ENCODE assay signal across 17 cellular contexts in genomic region chr4:163611172-163611571, GRCh38.
DNase-seq lines count a peak whose midpoint lies in the region; ATAC-seq and TF ChIP-seq lines count a peak whose summit lies in the region.
"Had no signal": no experiment of that assay in that cellular context is flagged by ENCODE, and none has a peak within 500 bp of the region (broad histone marks: within the 10 kb centered on the region; RNA-seq: fewer than 3 reads in every experiment).

No MANE protein-coding gene starts in this region.

- H3K4me3 ChIP-seq in mononuclear cell (ENCODE audit: low read length) = peak overlapping the region; percentile 65
- peak overlapping the region in 3 of 4 donors; percentile 9 to 37 (median 10) for H3K4me3 ChIP-seq in upper lobe of left lung
- no peak overlapping the region for H3K4me3 ChIP-seq in mesendoderm (ENCODE audit: low read length)
- H3K4me3 ChIP-seq: smooth muscle cell had no signal

- H3K56ac ChIP-seq in mesendoderm (ENCODE audit: low read length) = no peak overlapping the region

- H3K27me3 ChIP-seq in mononuclear cell (ENCODE audit: insufficient read depth, low read length) (no peaks in the 10 kb centered on the region), upper lobe of left lung (no peaks in the 10 kb centered on the region), mesendoderm (ENCODE audit: insufficient read depth, low read length, poor library complexity) (no peaks in the 10 kb centered on the region)

- WGBS in upper lobe of left lung, 2 donors = 55 to 65% methylated on average over 3 of the region's 3 CpGs
- no CpG with 5 or more reads among the region's 3 CpGs for WGBS in mesendoderm (ENCODE audit: extremely low coverage, insufficient coverage, low lambda C conversion rate)

- TF ChIP-seq CTCF in upper lobe of left lung (IDR thresholded peaks at IDR 0.05) = no peak
- TF ChIP-seq CTCF in MCF 10A (IDR thresholded peaks at IDR 0.05; ENCODE audit: unreplicated experiment) = no peak

- H4K5ac ChIP-seq in mesendoderm (ENCODE audit: low read length) = no peak overlapping the region

- H2BK15ac ChIP-seq in mesendoderm (replicated peaks; ENCODE audit: low read depth) = no peak overlapping the region

- intact Hi-C loops in left ventricle myocardium superior (cut with micrococcal nuclease) (no loop called here), Right ventricle myocardium inferior (cut with DNase I) (no loop called here), MCF 10A (cut with micrococcal nuclease) (no loop called here)
- intact Hi-C loops in activated CD4-positive, alpha-beta memory T cell treated with anti-CD3 and anti-CD28 coated beads for 36 hours (cut with micrococcal nuclease) = no loop called here

- no peaks in the 10 kb centered on the region for H3K79me2 ChIP-seq in mesendoderm (ENCODE audit: control insufficient read depth, insufficient read depth, low read length)

- H2BK120ac ChIP-seq in mesendoderm (ENCODE audit: low read depth, low read length) = no peak overlapping the region

- H3K4ac ChIP-seq in mesendoderm (ENCODE audit: low read depth, low read length) = no peak overlapping the region

- peak; percentile 42 for ATAC-seq in left ventricle myocardium superior
- no peak for ATAC-seq in Right ventricle myocardium inferior
- peak in 1 of 2 donors; percentile 47 for ATAC-seq in upper lobe of left lung (ENCODE audit: low FRiP score in 2 of 2)

- TF ChIP-seq POLR2A in upper lobe of left lung (IDR thresholded peaks at IDR 0.05) = peak in 1 of 4 donors; percentile 44

- no peaks in the 10 kb centered on the region for H3K36me3 Mint-ChIP-seq in MCF 10A (ENCODE audit: insufficient read depth, unreplicated experiment)
- H3K36me3 Mint-ChIP-seq in activated CD4-positive, alpha-beta memory T cell treated with anti-CD3 and anti-CD28 coated beads for 36 hours = no peaks in the 10 kb centered on the region
- H3K36me3 Mint-ChIP-seq: stimulated activated effector memory CD8-positive, alpha-beta T cell treated with anti-CD3 and anti-CD28 coated beads, Interleukin-12 subunit alpha, Interleukin-12 subunit beta, amount 100 ng/mL, for 72 hours had no signal

- POLR2A ChIA-PET in MCF 10A (lab: Yijun Ruan, JAX) = no interaction called here
- POLR2A ChIA-PET in activated CD4-positive, alpha-beta memory T cell treated with anti-CD3 and anti-CD28 coated beads for 36 hours (lab: Charles Lee) = no interaction called here

- H3K9ac ChIP-seq in mesendoderm (ENCODE audit: low read length) = no peak overlapping the region

- CTCF ChIA-PET in MCF 10A (lab: Yijun Ruan, JAX) = interaction anchor here (0.7 to 1.5 kb wide), 2 partner anchors 56 to 1116 kb away, joined by 3 to 4 read pairs; no protein-coding TSS in a partner anchor
- CTCF ChIA-PET in activated CD4-positive, alpha-beta memory T cell treated with anti-CD3 and anti-CD28 coated beads for 36 hours (lab: Charles Lee) = no interaction called here

- H3K4me1 Mint-ChIP-seq in MCF 10A (ENCODE audit: insufficient read depth, unreplicated experiment) = no peaks in the 10 kb centered on the region
- peaks cover 11% of the 10 kb centered on the region for H3K4me1 Mint-ChIP-seq in activated CD4-positive, alpha-beta memory T cell treated with anti-CD3 and anti-CD28 coated beads for 36 hours (ENCODE audit: low read depth)
- H3K4me1 Mint-ChIP-seq: stimulated activated effector memory CD8-positive, alpha-beta T cell treated with anti-CD3 and anti-CD28 coated beads, Interleukin-12 subunit alpha, Interleukin-12 subunit beta, amount 100 ng/mL, for 72 hours had no signal

- no peaks in the 10 kb centered on the region for H3K36me3 ChIP-seq in upper lobe of left lung
- no peaks in the 10 kb centered on the region for H3K36me3 ChIP-seq in mesendoderm (ENCODE audit: control insufficient read depth, insufficient read depth, low read length)
- H3K36me3 ChIP-seq: WERI-Rb-1 had no signal

- no peak overlapping the region for H3K4me2 ChIP-seq in mesendoderm (ENCODE audit: low read length)
- H3K4me2 ChIP-seq: smooth muscle cell had no signal

- H3K23ac ChIP-seq in mesendoderm (ENCODE audit: low read length) = no peak overlapping the region

- H3K27ac ChIP-seq in upper lobe of left lung (peak overlapping the region in 3 of 4 donors; percentile 54 to 65 (median 61)), mesendoderm (ENCODE audit: low read depth, low read length) (no peak overlapping the region)
- H3K27ac ChIP-seq: WERI-Rb-1 had no signal

- H3K27ac Mint-ChIP-seq in MCF 10A (ENCODE audit: low read depth, unreplicated experiment) = no peak overlapping the region
- H3K27ac Mint-ChIP-seq in activated CD4-positive, alpha-beta memory T cell treated with anti-CD3 and anti-CD28 coated beads for 36 hours = no peak overlapping the region
- H3K27ac Mint-ChIP-seq: activated T-helper 1 cell treated with anti-CD3 and anti-CD28 coated beads, Interleukin-12 subunit alpha, Interleukin-12 subunit beta, Interleukin-2, Interleukin-4 antibody, amounts not matched to agents 30 ng/mL and 10 ng/mL and 1 ng/mL, durations not matched to agents 14 hours and 24 hours and 36 hours; stimulated activated effector memory CD8-positive, alpha-beta T cell treated with anti-CD3 and anti-CD28 coated beads, Interleukin-12 subunit alpha, Interleukin-12 subunit beta, amount 100 ng/mL, for 72 hours had no signal

- DNase-seq in left ventricle myocardium superior (no peak), Right ventricle myocardium inferior (ENCODE audit: missing footprints) (no peak), OCI-M1 (lab: John Stamatoyannopoulos, UW) (peak; percentile 26), upper lobe of left lung (no peak), MCF 10A (ENCODE audit: unreplicated experiment) (no peak), mesendoderm (no peak)
- DNase-seq in activated CD4-positive, alpha-beta memory T cell treated with anti-CD3 and anti-CD28 coated beads for 36 hours = no peak
- DNase-seq: central memory CD4-positive, alpha-beta T cell; GOT3; hippocampal formation; kidney glomerular epithelial cell; NCI-H1694 treated with DMSO at 0.1 percent for 48 hours; WERI-Rb-1 had no signal

- no TSS peak for BruUV-seq in MCF 10A (replicated peaks; lab: Mats Ljungman, UMichigan)

- H3K4me1 ChIP-seq in mononuclear cell (ENCODE audit: insufficient read depth, low read length) = peaks cover 46% of the 10 kb centered on the region
- H3K4me1 ChIP-seq in upper lobe of left lung = no peaks in the 10 kb centered on the region
- no peaks in the 10 kb centered on the region for H3K4me1 ChIP-seq in mesendoderm (ENCODE audit: control insufficient read depth, low read depth, low read length)

- no peaks in the 10 kb centered on the region for H3K79me1 ChIP-seq in mesendoderm (ENCODE audit: low read length)

- H3K9me3 ChIP-seq in mononuclear cell (ENCODE audit: low read depth, low read length) (no peaks in the 10 kb centered on the region), upper lobe of left lung (no peaks in the 10 kb centered on the region)

- H4K8ac ChIP-seq in mesendoderm (ENCODE audit: low read depth, low read length) = no peak overlapping the region

- no peak overlapping the region for H3K4me3 Mint-ChIP-seq in MCF 10A (ENCODE audit: unreplicated experiment)
- no peak overlapping the region for H3K4me3 Mint-ChIP-seq in activated CD4-positive, alpha-beta memory T cell treated with anti-CD3 and anti-CD28 coated beads for 36 hours
- H3K4me3 Mint-ChIP-seq: activated T-helper 1 cell treated with anti-CD3 and anti-CD28 coated beads, Interleukin-12 subunit alpha, Interleukin-12 subunit beta, Interleukin-2, Interleukin-4 antibody, amounts not matched to agents 30 ng/mL and 10 ng/mL and 1 ng/mL, durations not matched to agents 14 hours and 24 hours and 36 hours; stimulated activated effector memory CD8-positive, alpha-beta T cell treated with anti-CD3 and anti-CD28 coated beads, Interleukin-12 subunit alpha, Interleukin-12 subunit beta, amount 100 ng/mL, for 72 hours had no signal

- H2AK5ac ChIP-seq in mesendoderm (ENCODE audit: low read length) = no peak overlapping the region

- H3K9me3 Mint-ChIP-seq in MCF 10A (ENCODE audit: unreplicated experiment) = no peaks in the 10 kb centered on the region
- no peaks in the 10 kb centered on the region for H3K9me3 Mint-ChIP-seq in activated CD4-positive, alpha-beta memory T cell treated with anti-CD3 and anti-CD28 coated beads for 36 hours
- H3K9me3 Mint-ChIP-seq: activated T-helper 1 cell treated with anti-CD3 and anti-CD28 coated beads, Interleukin-12 subunit alpha, Interleukin-12 subunit beta, Interleukin-2, Interleukin-4 antibody, amounts not matched to agents 30 ng/mL and 10 ng/mL and 1 ng/mL, durations not matched to agents 14 hours and 24 hours and 36 hours; stimulated activated effector memory CD8-positive, alpha-beta T cell treated with anti-CD3 and anti-CD28 coated beads, Interleukin-12 subunit alpha, Interleukin-12 subunit beta, amount 100 ng/mL, for 72 hours had no signal

- no peaks in the 10 kb centered on the region for H3K27me3 Mint-ChIP-seq in MCF 10A (ENCODE audit: insufficient read depth, unreplicated experiment)
- H3K27me3 Mint-ChIP-seq in activated CD4-positive, alpha-beta memory T cell treated with anti-CD3 and anti-CD28 coated beads for 36 hours = peaks cover 12% of the 10 kb centered on the region

- TF ChIP-seq EP300 in upper lobe of left lung (IDR thresholded peaks at IDR 0.05) = no peak

- H2BK5ac ChIP-seq in mesendoderm (ENCODE audit: low read length) = no peak overlapping the region

- no peak overlapping the region for H3K18ac ChIP-seq in mesendoderm (ENCODE audit: low read length)
